In genomic region chr12:31018106-31018890, GRCh38 we compare ENCODE assay signal across 30 cellular contexts.
"Had no signal": no experiment of that assay in that cellular context is flagged by ENCODE, and none has a peak within 500 bp of the region (broad histone marks: within the 10 kb centered on the region; RNA-seq: fewer than 3 reads in every experiment).

No MANE protein-coding gene starts in this region.

- H3K4me3 Mint-ChIP-seq: activated CD4-positive, alpha-beta T cell treated with anti-CD3 and anti-CD28 coated beads, Interleukin-2, amount 10 ng/mL, durations not matched to agents 24 days and 14 days; activated CD8-positive, alpha-beta T cell treated with anti-CD3 and anti-CD28 coated beads for 36 hours; activated naive CD4-positive, alpha-beta T cell treated with anti-CD3 and anti-CD28 coated beads, Interleukin-2, amount 50 U/mL, for 24 hours; activated naive CD8-positive, alpha-beta T cell treated with anti-CD3 and anti-CD28 coated beads, Interleukin-2, amount 50 U/mL, for 24 hours; activated T-cell treated with anti-CD3 and anti-CD28 coated beads, Interleukin-2, amount 50 U/mL, for 4 hours; dendritic cell treated with granulocyte-macrophage colony-stimulating factor and Interleukin-4, amounts not matched to agents 40 ng/mL and 50 ng/mL, for 4 days; mesothelial cell of epicardium; naive B cell; nephron progenitor cell; stimulated activated effector memory CD8-positive, alpha-beta T cell treated with anti-CD3 and anti-CD28 coated beads, Interleukin-12 subunit alpha, Interleukin-12 subunit beta, amount 100 ng/mL, for 72 hours; stimulated activated naive CD8-positive, alpha-beta T cell treated with anti-CD3 and anti-CD28 coated beads, Interleukin-15, Interleukin-2, amounts not matched to agents 100 ng/mL and 50 ng/mL, for 24 hours; T-helper 1 cell treated with Interleukin-12 subunit alpha and Interleukin-12 subunit beta and Interleukin-4 antibody, amounts not matched to agents 30 μg/mL and 1 μg/mL, for 36 hours had no signal

- H3K9me3 Mint-ChIP-seq: activated CD4-positive, alpha-beta T cell treated with anti-CD3 and anti-CD28 coated beads, Interleukin-2, amount 10 ng/mL, durations not matched to agents 24 days and 14 days; activated CD8-positive, alpha-beta T cell treated with anti-CD3 and anti-CD28 coated beads for 36 hours; activated naive CD4-positive, alpha-beta T cell treated with anti-CD3 and anti-CD28 coated beads, Interleukin-2, amount 50 U/mL, for 24 hours; activated naive CD8-positive, alpha-beta T cell treated with anti-CD3 and anti-CD28 coated beads, Interleukin-2, amount 50 U/mL, for 24 hours; activated T-cell treated with anti-CD3 and anti-CD28 coated beads, Interleukin-2, amount 50 U/mL, for 4 hours; activated T-helper 2 cell treated with anti-CD3 and anti-CD28 coated beads, Interferon-gamma antibody, Interleukin-2, Interleukin-4, amounts not matched to agents 10 μg/mL and 5 μg/mL and 100 μg/mL, durations not matched to agents 14 hours and 24 hours and 36 hours; dendritic cell treated with granulocyte-macrophage colony-stimulating factor and Interleukin-4, amounts not matched to agents 40 ng/mL and 50 ng/mL, for 4 days; nephron progenitor cell; stimulated activated effector memory CD8-positive, alpha-beta T cell treated with anti-CD3 and anti-CD28 coated beads, Interleukin-12 subunit alpha, Interleukin-12 subunit beta, amount 100 ng/mL, for 72 hours; T-helper 1 cell treated with Interleukin-12 subunit alpha and Interleukin-12 subunit beta and Interleukin-4 antibody, amounts not matched to agents 30 μg/mL and 1 μg/mL, for 36 hours had no signal

- H3K36me3 Mint-ChIP-seq: activated naive CD4-positive, alpha-beta T cell treated with anti-CD3 and anti-CD28 coated beads, Interleukin-2, amount 50 U/mL, for 24 hours; naive B cell; stimulated activated effector memory CD8-positive, alpha-beta T cell treated with anti-CD3 and anti-CD28 coated beads, Interleukin-12 subunit alpha, Interleukin-12 subunit beta, amount 100 ng/mL, for 72 hours had no signal

- H3K27ac ChIP-seq: gastroesophageal sphincter, ovary, right lobe of liver, skin epidermis, upper lobe of left lung had no signal

- ATAC-seq: activated CD8-positive, alpha-beta T cell treated with anti-CD3 and anti-CD28 coated beads for 36 hours; activated naive CD8-positive, alpha-beta T cell treated with anti-CD3 and anti-CD28 coated beads, Interleukin-2, amount 50 U/mL, for 24 hours; activated T-cell treated with anti-CD3 and anti-CD28 coated beads, Interleukin-2, amount 50 U/mL, for 4 hours; gastroesophageal sphincter; left colon; stimulated activated effector memory CD8-positive, alpha-beta T cell treated with anti-CD3 and anti-CD28 coated beads, Interleukin-12 subunit alpha, Interleukin-12 subunit beta, amount 100 ng/mL, for 72 hours had no signal

- DNase-seq: activated CD4-positive, alpha-beta T cell treated with anti-CD3 and anti-CD28 coated beads, Interleukin-2, amount 10 ng/mL, durations not matched to agents 24 days and 14 days; activated CD4-positive, CD25-positive, alpha-beta regulatory T cell treated with anti-CD3 and anti-CD28 coated beads, Interleukin-2, amount 50 U/mL, for 72 hours; activated CD8-positive, alpha-beta T cell treated with anti-CD3 and anti-CD28 coated beads for 36 hours; activated naive CD8-positive, alpha-beta T cell treated with anti-CD3 and anti-CD28 coated beads, Interleukin-2, amount 50 U/mL, for 24 hours; activated T-cell treated with anti-CD3 and anti-CD28 coated beads, Interleukin-2, amount 50 U/mL, for 4 hours; amygdala; central memory CD4-positive, alpha-beta T cell; effector CD4-positive, alpha-beta T cell; erythroblast; hippocampal formation; kidney; left colon; mammary epithelial cell; naive B cell; nephron progenitor cell; ovary; stimulated activated CD4-positive, alpha-beta T cell treated with anti-CD3 and anti-CD28 coated beads, Interleukin-4, amount 100 ng/mL, for 24 hours; T-helper 9 cell had no signal

- FAIRE-seq: kidney had no signal

- H3K4me1 ChIP-seq: gastroesophageal sphincter, right lobe of liver had no signal

- H3K36me3 ChIP-seq: gastroesophageal sphincter, ovary, right lobe of liver, upper lobe of left lung had no signal

- H3K4me1 Mint-ChIP-seq: activated CD4-positive, alpha-beta T cell treated with anti-CD3 and anti-CD28 coated beads, Interleukin-2, amount 10 ng/mL, durations not matched to agents 24 days and 14 days; activated naive CD4-positive, alpha-beta T cell treated with anti-CD3 and anti-CD28 coated beads, Interleukin-2, amount 50 U/mL, for 24 hours; activated naive CD8-positive, alpha-beta T cell treated with anti-CD3 and anti-CD28 coated beads, Interleukin-2, amount 50 U/mL, for 24 hours; mesothelial cell of epicardium; naive B cell; stimulated activated effector memory CD8-positive, alpha-beta T cell treated with anti-CD3 and anti-CD28 coated beads, Interleukin-12 subunit alpha, Interleukin-12 subunit beta, amount 100 ng/mL, for 72 hours had no signal

- H3K4me3 ChIP-seq: gastroesophageal sphincter, ovary, right lobe of liver, skin epidermis, upper lobe of left lung had no signal

- H3K9me3 ChIP-seq: gastroesophageal sphincter, ovary, right lobe of liver, upper lobe of left lung had no signal

- H3K27me3 Mint-ChIP-seq: activated naive CD8-positive, alpha-beta T cell treated with anti-CD3 and anti-CD28 coated beads, Interleukin-2, amount 50 U/mL, for 24 hours; progenitor cell of endocrine pancreas had no signal

- H3K27ac Mint-ChIP-seq: activated CD4-positive, alpha-beta T cell treated with anti-CD3 and anti-CD28 coated beads, Interleukin-2, amount 10 ng/mL, durations not matched to agents 24 days and 14 days; activated CD8-positive, alpha-beta T cell treated with anti-CD3 and anti-CD28 coated beads for 36 hours; activated naive CD4-positive, alpha-beta T cell treated with anti-CD3 and anti-CD28 coated beads, Interleukin-2, amount 50 U/mL, for 24 hours; activated naive CD8-positive, alpha-beta T cell treated with anti-CD3 and anti-CD28 coated beads, Interleukin-2, amount 50 U/mL, for 24 hours; activated T-helper 2 cell treated with anti-CD3 and anti-CD28 coated beads, Interferon-gamma antibody, Interleukin-2, Interleukin-4, amounts not matched to agents 10 μg/mL and 5 μg/mL and 100 μg/mL, durations not matched to agents 14 hours and 24 hours and 36 hours; dendritic cell treated with granulocyte-macrophage colony-stimulating factor and Interleukin-4, amounts not matched to agents 40 ng/mL and 50 ng/mL, for 4 days; mesothelial cell of epicardium; nephron progenitor cell; progenitor cell of endocrine pancreas; stimulated activated effector memory CD8-positive, alpha-beta T cell treated with anti-CD3 and anti-CD28 coated beads, Interleukin-12 subunit alpha, Interleukin-12 subunit beta, amount 100 ng/mL, for 72 hours; stimulated activated naive CD8-positive, alpha-beta T cell treated with anti-CD3 and anti-CD28 coated beads, Interleukin-15, Interleukin-2, amounts not matched to agents 100 ng/mL and 50 ng/mL, for 24 hours; T-helper 1 cell treated with Interleukin-12 subunit alpha and Interleukin-12 subunit beta and Interleukin-4 antibody, amounts not matched to agents 30 μg/mL and 1 μg/mL, for 36 hours had no signal

- H3K27me3 ChIP-seq: gastroesophageal sphincter, ovary, right lobe of liver, upper lobe of left lung had no signal
